8 cellular contexts compared by ENCODE assay signal in the genomic region with DNA sequence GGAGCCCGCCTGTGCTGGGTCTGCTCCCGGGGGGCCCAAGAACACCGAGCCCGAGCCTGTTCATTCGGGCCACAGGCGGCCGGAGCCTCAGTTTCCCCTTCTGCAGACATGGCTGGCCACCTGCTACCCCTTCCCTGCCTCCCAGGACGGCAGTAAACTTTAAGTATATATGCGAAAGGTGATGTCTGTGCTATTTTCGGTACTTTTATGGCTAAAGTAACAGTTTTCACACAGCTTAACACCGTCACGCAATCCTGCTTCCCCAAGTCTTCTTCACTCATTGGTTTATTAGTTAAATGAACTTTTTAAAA. TPM values are rescaled to one million over a fixed set of nuclear protein-coding genes. Genes with fewer than 3 reads are reported as not detected.
DNase-seq lines count a peak whose midpoint lies in the region; ATAC-seq and TF ChIP-seq lines count a peak whose summit lies in the region.

No MANE protein-coding gene starts in this region.

- peak overlapping the region; percentile 66 to 95 (median 80) for H3K4me3 ChIP-seq in tibial nerve

- POLR2A ChIA-PET in activated CD4-positive, alpha-beta memory T cell treated with anti-CD3 and anti-CD28 coated beads for 36 hours (lab: Charles Lee) = interaction anchor here (1.0 to 2.4 kb wide), 6 partner anchors 10 to 535 kb away, joined by 3 to 12 read pairs (median 4); a partner anchor contains a TSS

- DNase-seq in activated CD4-positive, alpha-beta memory T cell treated with anti-CD3 and anti-CD28 coated beads for 36 hours = no peak
- DNase-seq in immature natural killer cell = no peak
- no peak for DNase-seq in tibial nerve (ENCODE audit: low spot score in 2 of 2)
- no peak for DNase-seq in NCI-H2227 (lab: John Stamatoyannopoulos, UW; ENCODE audit: unreplicated experiment)
- DNase-seq in NCI-H446 (lab: John Stamatoyannopoulos, UW) = no peak
- DNase-seq in HUDEP-2 (lab: John Stamatoyannopoulos, UW; ENCODE audit: unreplicated experiment in 76 of 76) = no peak

- no peak overlapping the region for H3K4me3 Mint-ChIP-seq in activated CD4-positive, alpha-beta memory T cell treated with anti-CD3 and anti-CD28 coated beads for 36 hours
- no peak overlapping the region for H3K4me3 Mint-ChIP-seq in immature natural killer cell

- H3K4me1 Mint-ChIP-seq in activated CD4-positive, alpha-beta memory T cell treated with anti-CD3 and anti-CD28 coated beads for 36 hours (ENCODE audit: low read depth) = peaks cover 6% of the 10 kb centered on the region
- H3K4me1 Mint-ChIP-seq in immature natural killer cell = peaks cover 0 to 3% of the 10 kb centered on the region in 2 donors

- no peak for TF ChIP-seq POLR2A in tibial nerve (IDR thresholded peaks at IDR 0.05)

- peaks cover 0 to 30% (median 8%) of the 10 kb centered on the region in 4 donors for H3K4me1 ChIP-seq in tibial nerve

- H3K36me3 ChIP-seq in tibial nerve = peaks cover 0 to 10% (median 9%) of the 10 kb centered on the region in 3 donors

- no peak for TF ChIP-seq EP300 in tibial nerve (IDR thresholded peaks at IDR 0.05)

- H3K27ac Mint-ChIP-seq in activated CD4-positive, alpha-beta memory T cell treated with anti-CD3 and anti-CD28 coated beads for 36 hours = peak overlapping the region; percentile 72
- H3K27ac Mint-ChIP-seq in immature natural killer cell = peak overlapping the region in 5 of 6 donors; percentile 70 to 90 (median 85)

- peak overlapping the region; percentile 47 to 90 (median 84) for H3K27ac ChIP-seq in tibial nerve

- no peak for TF ChIP-seq CTCF in tibial nerve (IDR thresholded peaks at IDR 0.05)

- H3K36me3 Mint-ChIP-seq in activated CD4-positive, alpha-beta memory T cell treated with anti-CD3 and anti-CD28 coated beads for 36 hours = peaks cover 9% of the 10 kb centered on the region
- H3K36me3 Mint-ChIP-seq in immature natural killer cell = peaks cover 4 to 9% (median 4%) of the 10 kb centered on the region in 3 donors

- WGBS in tibial nerve, 2 donors = 4 to 6% methylated on average over 11 to 12 of the region's 12 CpGs

- H3K9me3 Mint-ChIP-seq in activated CD4-positive, alpha-beta memory T cell treated with anti-CD3 and anti-CD28 coated beads for 36 hours = no peaks in the 10 kb centered on the region
- H3K9me3 Mint-ChIP-seq in immature natural killer cell = no peaks in the 10 kb centered on the region

- no peaks in the 10 kb centered on the region for H3K27me3 Mint-ChIP-seq in activated CD4-positive, alpha-beta memory T cell treated with anti-CD3 and anti-CD28 coated beads for 36 hours
- H3K27me3 Mint-ChIP-seq in immature natural killer cell (ENCODE audit: low read depth in 3 of 3) = peaks cover 0 to 5% (median 2%) of the 10 kb centered on the region in 3 donors

- ATAC-seq in GM18499 (IDR thresholded peaks at IDR 0.05; ENCODE audit: insufficient read depth, unreplicated experiment) (peak; percentile 16), HG02884 (IDR thresholded peaks at IDR 0.05; ENCODE audit: unreplicated experiment) (peak; percentile 13)

- CTCF ChIA-PET in activated CD4-positive, alpha-beta memory T cell treated with anti-CD3 and anti-CD28 coated beads for 36 hours (lab: Charles Lee) = interaction anchor here (1.4 to 5.3 kb wide), 3 partner anchors 11 to 142 kb away, joined by 3 to 34 read pairs (median 25); a partner anchor contains a TSS

- no peaks in the 10 kb centered on the region for H3K9me3 ChIP-seq in tibial nerve

- intact Hi-C loops in activated CD4-positive, alpha-beta memory T cell treated with anti-CD3 and anti-CD28 coated beads for 36 hours (cut with micrococcal nuclease) = loop anchor here (1.0 to 10.0 kb wide), 7 partner anchors 47 to 903 kb away; a partner anchor contains a TSS

- no peaks in the 10 kb centered on the region for H3K27me3 ChIP-seq in tibial nerve

RNA-seq across cellular contexts. Expression of a gene that starts 0.5 kb away (rescaled TPM):
- 10 to 100 TPM; 26.1 to 31.5 TPM for total RNA-seq in activated CD4-positive, alpha-beta memory T cell treated with anti-CD3 and anti-CD28 coated beads for 36 hours
- 10 to 100 TPM; 13.3 to 25.7 (median 18.6) TPM for polyA plus RNA-seq in immature natural killer cell
- 10 to 100 TPM; 31.4 to 49.0 (median 37.1) TPM for total RNA-seq in tibial nerve
